21 cellular contexts compared by ENCODE assay signal in genomic region chr7:111744501-111745155, GRCh38.
DNase-seq lines count a peak whose midpoint lies in the region; ATAC-seq, FAIRE-seq and TF ChIP-seq lines count a peak whose summit lies in the region.
"Had no signal": no experiment of that assay in that cellular context is flagged by ENCODE, and none has a peak within 500 bp of the region (broad histone marks: within the 10 kb centered on the region; RNA-seq: fewer than 3 reads in every experiment).

No MANE protein-coding gene starts in this region.

- no peak for ATAC-seq in Right ventricle myocardium superior (ENCODE audit: poor library complexity)
- no peak for ATAC-seq in HG02759 (IDR thresholded peaks at IDR 0.05; ENCODE audit: unreplicated experiment)
- ATAC-seq: left colon, psoas muscle had no signal

- intact Hi-C loops in left ventricle myocardium inferior (cut with micrococcal nuclease): no loop called here
- intact Hi-C loops in Right ventricle myocardium superior (cut with DNase I): no loop called here
- intact Hi-C loops in ascending aorta (cut with DNase I): loop anchor here (5.0 kb wide), 3 partner anchors 113 to 753 kb away; no protein-coding TSS in a partner anchor

- H3K27ac ChIP-seq in left ventricle myocardium inferior (replicated peaks) (peak overlapping the region; percentile 9), astrocyte (ENCODE audit: low read depth, low read length) (peak overlapping the region; percentile 33), smooth muscle cell (ENCODE audit: low read depth) (peak overlapping the region; percentile 66), ascending aorta (no peak overlapping the region)
- H3K27ac ChIP-seq: hepatocyte, HL-60, psoas muscle, RWPE1, thoracic aorta had no signal

- H3K4me3 Mint-ChIP-seq in astrocyte (ENCODE audit: unreplicated experiment): peak overlapping the region; percentile 65
- H3K4me3 Mint-ChIP-seq: central memory CD8-positive, alpha-beta T cell had no signal

- no peaks in the 10 kb centered on the region for H3K4me1 ChIP-seq in left ventricle myocardium inferior
- H3K4me1 ChIP-seq in astrocyte (ENCODE audit: insufficient read depth, low read length): peaks cover 8% of the 10 kb centered on the region
- H3K4me1 ChIP-seq in smooth muscle cell (ENCODE audit: low read depth): no peaks in the 10 kb centered on the region
- H3K4me1 ChIP-seq in ascending aorta: no peaks in the 10 kb centered on the region
- H3K4me1 ChIP-seq: psoas muscle had no signal

- H3K79me2 ChIP-seq in astrocyte (ENCODE audit: insufficient read depth, low read length) (no peaks in the 10 kb centered on the region), smooth muscle cell (ENCODE audit: low read depth) (no peaks in the 10 kb centered on the region)
- H3K79me2 ChIP-seq: hepatocyte had no signal

- no peak overlapping the region for H3K4me3 ChIP-seq in left ventricle myocardium inferior
- no peak overlapping the region for H3K4me3 ChIP-seq in astrocyte (ENCODE audit: insufficient read depth, low read depth, low read length)
- H3K4me3 ChIP-seq in fibroblast of pulmonary artery (replicated peaks; ENCODE audit: low read depth, low read length): no peak overlapping the region
- no peak overlapping the region for H3K4me3 ChIP-seq in smooth muscle cell
- H3K4me3 ChIP-seq in ascending aorta: no peak overlapping the region
- H3K4me3 ChIP-seq: hepatocyte, psoas muscle, thoracic aorta had no signal

- H3K9ac ChIP-seq in astrocyte (ENCODE audit: low read length) (peak overlapping the region; percentile 2), smooth muscle cell (ENCODE audit: low read depth) (no peak overlapping the region)

- H3K27me3 Mint-ChIP-seq in astrocyte (ENCODE audit: low read depth, unreplicated experiment): no peaks in the 10 kb centered on the region

- no peaks in the 10 kb centered on the region for H3F3A ChIP-seq in smooth muscle cell (ENCODE audit: low read depth)

- H3K4me2 ChIP-seq in astrocyte (ENCODE audit: low read length): peak overlapping the region; percentile 39
- H3K4me2 ChIP-seq in smooth muscle cell: no peak overlapping the region
- H3K4me2 ChIP-seq: hepatocyte had no signal

- peaks cover 15% of the 10 kb centered on the region for H3K36me3 Mint-ChIP-seq in astrocyte (ENCODE audit: low read depth, unreplicated experiment)

- H2AFZ ChIP-seq in astrocyte (ENCODE audit: low read depth, low read length): peak overlapping the region; percentile 8
- no peak overlapping the region for H2AFZ ChIP-seq in smooth muscle cell (ENCODE audit: low read depth)
- H2AFZ ChIP-seq: hepatocyte had no signal

- H3K36me3 ChIP-seq in left ventricle myocardium inferior (peaks cover 42% of the 10 kb centered on the region), astrocyte (ENCODE audit: insufficient read depth, low read length) (no peaks in the 10 kb centered on the region), smooth muscle cell (ENCODE audit: low read depth) (no peaks in the 10 kb centered on the region), ascending aorta (peaks cover 0 to 4% of the 10 kb centered on the region in 2 donors)
- H3K36me3 ChIP-seq: thoracic aorta had no signal

- peaks cover 3% of the 10 kb centered on the region for H3K9me3 ChIP-seq in left ventricle myocardium inferior (replicated peaks)
- no peaks in the 10 kb centered on the region for H3K9me3 ChIP-seq in astrocyte (ENCODE audit: insufficient read depth, low read depth, low read length)
- H3K9me3 ChIP-seq in smooth muscle cell (replicated peaks; ENCODE audit: low read depth): no peaks in the 10 kb centered on the region
- no peaks in the 10 kb centered on the region for H3K9me3 ChIP-seq in ascending aorta
- H3K9me3 ChIP-seq: thoracic aorta had no signal

- WGBS in smooth muscle cell (ENCODE audit: low lambda C conversion rate): 67% methylated on average over 2 of the region's 2 CpGs

- H4K20me1 ChIP-seq in astrocyte (ENCODE audit: insufficient read depth, low read length): no peaks in the 10 kb centered on the region
- no peaks in the 10 kb centered on the region for H4K20me1 ChIP-seq in smooth muscle cell (ENCODE audit: low read depth)

- H3K9me3 Mint-ChIP-seq in astrocyte (ENCODE audit: unreplicated experiment): no peaks in the 10 kb centered on the region
- H3K9me3 Mint-ChIP-seq: central memory CD8-positive, alpha-beta T cell had no signal

- H3K27ac Mint-ChIP-seq in astrocyte (ENCODE audit: unreplicated experiment): peak overlapping the region; percentile 81

- no peak for FAIRE-seq in astrocyte (lab: Jason Lieb, UNC)

- H3K4me1 Mint-ChIP-seq in astrocyte (ENCODE audit: low read depth, unreplicated experiment): peaks cover 11% of the 10 kb centered on the region
- H3K4me1 Mint-ChIP-seq: central memory CD8-positive, alpha-beta T cell had no signal

- no peak for TF ChIP-seq CTCF in left ventricle myocardium inferior (IDR thresholded peaks at IDR 0.05; ENCODE audit: borderline replicate concordance)
- no peak for TF ChIP-seq CTCF in astrocyte (IDR thresholded peaks at IDR 0.05; ENCODE audit: insufficient read depth, low read depth, low read length)
- no peak for TF ChIP-seq CTCF in fibroblast of pulmonary artery (IDR thresholded peaks at IDR 0.05; ENCODE audit: low read length, missing control alignments)
- TF ChIP-seq CTCF in smooth muscle cell (IDR thresholded peaks at IDR 0.05; ENCODE audit: borderline replicate concordance, insufficient read depth, poor library complexity, severe bottlenecking): no peak
- no peak for TF ChIP-seq CTCF in ascending aorta (IDR thresholded peaks at IDR 0.05)

- H3K27me3 ChIP-seq in left ventricle myocardium inferior (ENCODE audit: low read depth): no peaks in the 10 kb centered on the region
- no peaks in the 10 kb centered on the region for H3K27me3 ChIP-seq in astrocyte (ENCODE audit: insufficient read depth, low read length)
- no peaks in the 10 kb centered on the region for H3K27me3 ChIP-seq in smooth muscle cell (ENCODE audit: low read depth)
- no peaks in the 10 kb centered on the region for H3K27me3 ChIP-seq in ascending aorta
- H3K27me3 ChIP-seq: hepatocyte had no signal

- DNase-seq in left ventricle myocardium inferior: no peak
- no peak for DNase-seq in Right ventricle myocardium superior
- DNase-seq in astrocyte (ENCODE audit: low read depth): peak; percentile 73
- DNase-seq in fibroblast of pulmonary artery (ENCODE audit: low read depth): peak; percentile 65
- DNase-seq in smooth muscle cell (lab: John Stamatoyannopoulos, UW; ENCODE audit: unreplicated experiment): no peak
- DNase-seq in stimulated activated CD4-positive, alpha-beta T cell treated with anti-CD3 and anti-CD28 coated beads, Interleukin-12 subunit alpha, Interleukin-12 subunit beta, amount 100 ng/mL, for 4 hours: no peak
- DNase-seq in ascending aorta (ENCODE audit: low spot score in 2 of 2): no peak
- DNase-seq: 8988T; activated CD4-positive, alpha-beta T cell treated with anti-CD3 and anti-CD28 coated beads for 1 hour; activated naive CD4-positive, alpha-beta T cell treated with Interleukin-2 at 50 U/mL for 16 hours; GDM1; left colon; NCI-H1930; psoas muscle; T-helper 2 cell had no signal

Comparison
In these comparisons a context has a peak if more than half of its experiments do, and no peak if none do; other contexts are left out.
1. DNase-seq: peak in astrocyte (single experiment) and fibroblast of pulmonary artery (single experiment); none in left ventricle myocardium inferior (single experiment), Right ventricle myocardium superior (single experiment), smooth muscle cell (single experiment), stimulated activated CD4-positive, alpha-beta T cell treated with anti-CD3 and anti-CD28 coated beads, Interleukin-12 subunit alpha, Interleukin-12 subunit beta, amount 100 ng/mL, for 4 hours (single experiment) and ascending aorta (0 of 2).
2. H3K27ac ChIP-seq: peak in left ventricle myocardium inferior (single experiment), astrocyte (single experiment) and smooth muscle cell (single experiment); none in ascending aorta (0 of 2).